Comparison of ENCODE assay signal across 10 cellular contexts in genomic region chr3:4772171-4772804, GRCh38.
DNase-seq lines count a peak whose midpoint lies in the region; ATAC-seq, FAIRE-seq and TF ChIP-seq lines count a peak whose summit lies in the region.
"Had no signal": no experiment of that assay in that cellular context is flagged by ENCODE, and none has a peak within 500 bp of the region (broad histone marks: within the 10 kb centered on the region; RNA-seq: fewer than 3 reads in every experiment).

No MANE protein-coding gene starts in this region.

- no peaks in the 10 kb centered on the region for H3K36me3 ChIP-seq in MG63
- peaks cover 18% of the 10 kb centered on the region for H3K36me3 ChIP-seq in lower lobe of right lung
- no peaks in the 10 kb centered on the region for H3K36me3 ChIP-seq in suprapubic skin

- H3K4me3 ChIP-seq in MG63 (no peak overlapping the region), choroid plexus epithelial cell (ENCODE audit: low read depth, low read length) (no peak overlapping the region), lower lobe of right lung (no peak overlapping the region), suprapubic skin (no peak overlapping the region)

- H3K27ac ChIP-seq in lower lobe of right lung (peak overlapping the region; percentile 72), suprapubic skin (peak overlapping the region; percentile 55)

- H3K27me3 ChIP-seq in MG63 (no peaks in the 10 kb centered on the region), lower lobe of right lung (ENCODE audit: low read depth) (no peaks in the 10 kb centered on the region), suprapubic skin (no peaks in the 10 kb centered on the region)

- no peak for TF ChIP-seq EP300 in suprapubic skin (IDR thresholded peaks at IDR 0.05)

- WGBS in suprapubic skin: 27% methylated on average over 4 of the region's 4 CpGs

- H3K4me1 ChIP-seq in lower lobe of right lung: peaks cover 32% of the 10 kb centered on the region
- H3K4me1 ChIP-seq in suprapubic skin: peaks cover 40% of the 10 kb centered on the region

- no peak for TF ChIP-seq POLR2A in suprapubic skin (IDR thresholded peaks at IDR 0.05)
- TF ChIP-seq POLR2A in GM12891 (IDR thresholded peaks at IDR 0.05; ENCODE audit: low read depth, low read length): no peak

- DNase-seq in MG63 (peak; percentile 77), choroid plexus epithelial cell (ENCODE audit: low read depth) (peak; percentile 70), lower lobe of right lung (peak; percentile 61), suprapubic skin (ENCODE audit: low spot score in 2 of 2) (peak in 1 of 2 donors; percentile 85), RKO (ENCODE audit: low spot score) (no peak), GM12891 (ENCODE audit: insufficient read length, low spot score) (no peak), cerebellar nuclear complex (lab: John Stamatoyannopoulos, UW) (no peak)
- DNase-seq: head of caudate nucleus, NCI-H526 treated with DMSO at 0.1 percent for 48 hours had no signal

- intact Hi-C loops in lower lobe of right lung (cut with DNase I): no loop called here

- FAIRE-seq in GM12891 (lab: Jason Lieb, UNC): no peak

- peak; percentile 65 to 74 for ATAC-seq in lower lobe of right lung
- no peak for ATAC-seq in HG03439 (IDR thresholded peaks at IDR 0.05; ENCODE audit: unreplicated experiment)

- H3K9me3 ChIP-seq in MG63 (no peaks in the 10 kb centered on the region), lower lobe of right lung (no peaks in the 10 kb centered on the region), suprapubic skin (no peaks in the 10 kb centered on the region)

- TF ChIP-seq CTCF in choroid plexus epithelial cell (conservative IDR thresholded peaks at IDR 0.05; ENCODE audit: low read depth, low read length) (no peak), lower lobe of right lung (IDR thresholded peaks at IDR 0.05) (no peak), suprapubic skin (IDR thresholded peaks at IDR 0.05) (no peak)

TF ChIP-seq in GM12891, 5 proteins besides CTCF, POLR2A, EP300 and RAD21:
- no peak for TF ChIP-seq SPI1 (IDR thresholded peaks at IDR 0.05; ENCODE audit: low read depth, low read length)
- no peak for TF ChIP-seq POLR2AphosphoS5 (IDR thresholded peaks at IDR 0.05; ENCODE audit: low read depth, low read length)
- no peak for TF ChIP-seq POU2F2 (IDR thresholded peaks at IDR 0.05; ENCODE audit: low read depth, low read length)
- no peak for TF ChIP-seq TAF1 (IDR thresholded peaks at IDR 0.05; ENCODE audit: low read depth, low read length)
- TF ChIP-seq PAX5 (IDR thresholded peaks at IDR 0.05; ENCODE audit: insufficient read depth, low read length, severe bottlenecking): no peak

Comparison
In these comparisons a context has a peak if more than half of its experiments do, and no peak if none do; other contexts are left out.
1. DNase-seq: peak in MG63 (single experiment), choroid plexus epithelial cell (single experiment) and lower lobe of right lung (single experiment); none in RKO (single experiment), GM12891 (single experiment) and cerebellar nuclear complex (0 of 2).